9 cellular contexts compared by ENCODE assay signal in genomic region chr9:34578241-34579096, GRCh38. TPM values are rescaled to one million over a fixed set of nuclear protein-coding genes. Genes with fewer than 3 reads are reported as not detected.
A peak's percentile ranks its signal among the peaks of the same experiment; 100 is the strongest.
DNase-seq lines count a peak whose midpoint lies in the region; ATAC-seq lines count a peak whose summit lies in the region.
"Had no signal": no experiment of that assay in that cellular context is flagged by ENCODE, and none has a peak within 500 bp of the region (broad histone marks: within the 10 kb centered on the region; RNA-seq: fewer than 3 reads in every experiment).

No MANE protein-coding gene starts in this region.

- H3K4me1 ChIP-seq in CD8-positive, alpha-beta memory T cell (ENCODE audit: insufficient read depth, low read length): peaks cover 6% of the 10 kb centered on the region
- H3K4me1 ChIP-seq in neuronal stem cell (ENCODE audit: control insufficient read depth in 2 of 2, insufficient read depth in 1 of 2, low read depth in 1 of 2, low read length in 2 of 2): peaks cover 61 to 79% of the 10 kb centered on the region in 2 donors

- H3K23ac ChIP-seq in neuronal stem cell (ENCODE audit: low read depth, low read length, poor library complexity): no peak overlapping the region

- peaks cover 0 to 5% (median 0%) of the 10 kb centered on the region in 3 donors for H3K36me3 Mint-ChIP-seq in CD8-positive, alpha-beta memory T cell

- peak overlapping the region; percentile 79 for H3K9ac ChIP-seq in neuronal stem cell (ENCODE audit: low read depth, low read length, poor library complexity)

- H2AFZ ChIP-seq in neuronal stem cell (ENCODE audit: low read length): peak overlapping the region; percentile 52

- CTCF ChIA-PET in CD8-positive, alpha-beta memory T cell (lab: Charles Lee): interaction anchor here (0.7 kb wide), 1 partner anchor 39 kb away, joined by 3 read pairs; no protein-coding TSS in a partner anchor

- H3K18ac ChIP-seq in neuronal stem cell (ENCODE audit: low read length): peak overlapping the region; percentile 95

- H3K4me2 ChIP-seq in neuronal stem cell (ENCODE audit: insufficient read depth, low read length, poor library complexity, severe bottlenecking): peak overlapping the region; percentile 69

- peak overlapping the region in 4 of 7 donors; percentile 8 to 49 (median 30) for H3K4me3 Mint-ChIP-seq in CD8-positive, alpha-beta memory T cell

- peaks cover 52 to 76% of the 10 kb centered on the region in 2 donors for H3K27me3 Mint-ChIP-seq in CD8-positive, alpha-beta memory T cell

- intact Hi-C loops in posterior vena cava (cut with DNase I): no loop called here

- peaks cover 23% of the 10 kb centered on the region for H3K27me3 ChIP-seq in CD8-positive, alpha-beta memory T cell (ENCODE audit: insufficient read depth, low read length, poor library complexity, severe bottlenecking)
- H3K27me3 ChIP-seq in neuronal stem cell (ENCODE audit: control insufficient read depth in 3 of 3, insufficient read depth in 3 of 3, low read depth in 1 of 3, low read length in 3 of 3): no peaks in the 10 kb centered on the region

- H4K91ac ChIP-seq in neuronal stem cell (ENCODE audit: low read depth, low read length, poor library complexity): no peak overlapping the region

- no peak overlapping the region for H3K4me3 ChIP-seq in CD8-positive, alpha-beta memory T cell (ENCODE audit: low read length)
- peak overlapping the region; percentile 51 to 63 for H3K4me3 ChIP-seq in neuronal stem cell (ENCODE audit: low read length in 2 of 2)

- no peak overlapping the region for H3K4ac ChIP-seq in neuronal stem cell (ENCODE audit: low read length)

- H3K36me3 ChIP-seq in CD8-positive, alpha-beta memory T cell (ENCODE audit: insufficient read depth, low read length): no peaks in the 10 kb centered on the region
- H3K36me3 ChIP-seq in neuronal stem cell (replicated peaks in 1 of 2; ENCODE audit: control insufficient read depth in 2 of 2, insufficient read depth in 2 of 2, low read length in 2 of 2): peaks cover 0 to 45% of the 10 kb centered on the region in 2 donors

- peak overlapping the region; percentile 70 for H2BK12ac ChIP-seq in neuronal stem cell (ENCODE audit: low read length)

- no peak overlapping the region for H4K8ac ChIP-seq in neuronal stem cell (ENCODE audit: low read depth, low read length)

- no peak overlapping the region for H3K27ac ChIP-seq in CD8-positive, alpha-beta memory T cell (ENCODE audit: low read depth, low read length)
- peak overlapping the region; percentile 92 for H3K27ac ChIP-seq in neuronal stem cell (replicated peaks; ENCODE audit: low read length)

- no peaks in the 10 kb centered on the region for H3K9me3 Mint-ChIP-seq in CD8-positive, alpha-beta memory T cell

- DNase-seq in CD8-positive, alpha-beta memory T cell: no peak
- DNase-seq in NCI-H69 (lab: John Stamatoyannopoulos, UW): peak; percentile 75
- peak; percentile 28 for DNase-seq in fibroblast of peridontal ligament (ENCODE audit: extremely low read depth)
- no peak for DNase-seq in neuronal stem cell (ENCODE audit: low spot score)
- no peak for DNase-seq in posterior vena cava (ENCODE audit: low spot score)

- H3K27ac Mint-ChIP-seq in CD8-positive, alpha-beta memory T cell: no peak overlapping the region

- ATAC-seq in HG02798 (IDR thresholded peaks at IDR 0.05; ENCODE audit: poor library complexity, unreplicated experiment) (no peak), GM21367 (IDR thresholded peaks at IDR 0.05; ENCODE audit: unreplicated experiment) (no peak), HG02642 (IDR thresholded peaks at IDR 0.05; ENCODE audit: poor library complexity, unreplicated experiment) (no peak)

- H3K79me1 ChIP-seq in neuronal stem cell (ENCODE audit: low read depth, low read length): peaks cover 1% of the 10 kb centered on the region

- peak overlapping the region; percentile 63 for H2BK5ac ChIP-seq in neuronal stem cell (ENCODE audit: low read length)

- H2BK120ac ChIP-seq in neuronal stem cell (ENCODE audit: low read depth, low read length): peak overlapping the region; percentile 40

- POLR2A ChIA-PET in CD8-positive, alpha-beta memory T cell (lab: Charles Lee): no interaction called here

- peak overlapping the region; percentile 98 for H2AK5ac ChIP-seq in neuronal stem cell (ENCODE audit: low read depth, low read length)

- H3K14ac ChIP-seq in neuronal stem cell (ENCODE audit: low read length): no peak overlapping the region

- H3K9me3 ChIP-seq in CD8-positive, alpha-beta memory T cell (ENCODE audit: low read length): no peaks in the 10 kb centered on the region
- no peaks in the 10 kb centered on the region for H3K9me3 ChIP-seq in neuronal stem cell (replicated peaks in 1 of 2; ENCODE audit: control insufficient read depth in 2 of 2, insufficient read depth in 1 of 2, low read depth in 1 of 2, low read length in 2 of 2)

- H2BK15ac ChIP-seq in neuronal stem cell (ENCODE audit: low read length): peak overlapping the region; percentile 69

- peaks cover 4 to 15% (median 12%) of the 10 kb centered on the region in 3 donors for H3K4me1 Mint-ChIP-seq in CD8-positive, alpha-beta memory T cell

- WGBS in neuronal stem cell (ENCODE audit: extremely low coverage in 2 of 2, insufficient read length in 2 of 2, insufficient replicate concordance in 1 of 2), 2 donors: no CpG with 5 or more reads among the region's 28 CpGs

RNA-seq across cellular contexts. Expression of gene CNTFR, which starts 11.1 kb away (rescaled TPM):
- not detected for total RNA-seq in CD8-positive, alpha-beta memory T cell
- not detected for polyA plus RNA-seq in CD8-positive, alpha-beta memory T cell
- 127 TPM for polyA plus RNA-seq in neuronal stem cell (2013, experiment 1 of 2)
- polyA plus RNA-seq in neuronal stem cell (2013, experiment 2 of 2): 126 TPM
- total RNA-seq in posterior vena cava: 10 to 100 TPM in 1 of 2 donors, 1 to 10 TPM in 1; 7.0 to 15.5 TPM
- total RNA-seq: mononuclear cell had no signal

RNA-seq across cellular contexts. Expression of gene RPP25L, which starts 33.4 kb away (rescaled TPM):
- 10 to 100 TPM; 34.5 to 39.0 TPM for total RNA-seq in CD8-positive, alpha-beta memory T cell
- polyA plus RNA-seq in CD8-positive, alpha-beta memory T cell: 35.9 TPM
- 53.6 TPM for polyA plus RNA-seq in neuronal stem cell (2013, experiment 1 of 2)
- 52.2 TPM for polyA plus RNA-seq in neuronal stem cell (2013, experiment 2 of 2)
- total RNA-seq in posterior vena cava: 10 to 100 TPM in 1 of 2 donors, 1 to 10 TPM in 1; 5.1 to 10.8 TPM

RNA-seq across cellular contexts. Expression of gene DCTN3, which starts 41.8 kb away (rescaled TPM):
- total RNA-seq in CD8-positive, alpha-beta memory T cell: 10 to 100 TPM; 83.3 to 83.4 TPM
- 128 TPM for polyA plus RNA-seq in CD8-positive, alpha-beta memory T cell
- polyA plus RNA-seq in neuronal stem cell (2013, experiment 1 of 2): 135 TPM
- 139 TPM for polyA plus RNA-seq in neuronal stem cell (2013, experiment 2 of 2)
- total RNA-seq in posterior vena cava: 10 to 100 TPM; 73.8 to 77.0 TPM

RNA-seq across cellular contexts. Expression of gene ARID3C, which starts 50.4 kb away (rescaled TPM):
- under 1 TPM; 0.22 to 0.44 TPM for total RNA-seq in CD8-positive, alpha-beta memory T cell
- polyA plus RNA-seq in CD8-positive, alpha-beta memory T cell: not detected
- polyA plus RNA-seq in neuronal stem cell (2013, experiment 1 of 2): 19.3 TPM
- 19.1 TPM for polyA plus RNA-seq in neuronal stem cell (2013, experiment 2 of 2)
- total RNA-seq in posterior vena cava: not detected
- total RNA-seq: mononuclear cell had no signal

RNA-seq across cellular contexts. Expression of gene ENHO, which starts 55.7 kb away (rescaled TPM):
- total RNA-seq in CD8-positive, alpha-beta memory T cell: under 1 TPM; 0.35 to 0.39 TPM
- polyA plus RNA-seq in CD8-positive, alpha-beta memory T cell: not detected
- polyA plus RNA-seq in neuronal stem cell (2013, experiment 1 of 2): 18.0 TPM
- 16.3 TPM for polyA plus RNA-seq in neuronal stem cell (2013, experiment 2 of 2)
- total RNA-seq in posterior vena cava: under 1 TPM; 0.24 to 0.74 TPM

Comparison
In these comparisons a context has a peak if more than half of its experiments do, and no peak if none do; other contexts are left out.
1. DNase-seq: peak in NCI-H69 (single experiment) and fibroblast of peridontal ligament (single experiment); none in CD8-positive, alpha-beta memory T cell (0 of 5), neuronal stem cell (single experiment) and posterior vena cava (single experiment).
2. RNA of gene CNTFR, which starts 11.1 kb away (total RNA-seq): 7.0 to 15.5 TPM in posterior vena cava; not detected in CD8-positive, alpha-beta memory T cell; every median in the first group is over 4 times any median in the second.